Comparison of ENCODE assay signal across 1 cellular context in genomic region chr5:150544606-150545219, GRCh38.
TF ChIP-seq lines count a peak whose summit lies in the region.

No MANE protein-coding gene starts in this region.

TF ChIP-seq in H1, 55 proteins besides CTCF, POLR2A, EP300 and RAD21 (continued from another document):
- TF ChIP-seq, protein P1, sequence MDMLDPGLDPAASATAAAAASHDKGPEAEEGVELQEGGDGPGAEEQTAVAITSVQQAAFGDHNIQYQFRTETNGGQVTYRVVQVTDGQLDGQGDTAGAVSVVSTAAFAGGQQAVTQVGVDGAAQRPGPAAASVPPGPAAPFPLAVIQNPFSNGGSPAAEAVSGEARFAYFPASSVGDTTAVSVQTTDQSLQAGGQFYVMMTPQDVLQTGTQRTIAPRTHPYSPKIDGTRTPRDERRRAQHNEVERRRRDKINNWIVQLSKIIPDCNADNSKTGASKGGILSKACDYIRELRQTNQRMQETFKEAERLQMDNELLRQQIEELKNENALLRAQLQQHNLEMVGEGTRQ (IDR thresholded peaks at IDR 0.05; ENCODE audit: low read length) = no peak
- peak; percentile 91 to 94 for TF ChIP-seq SIN3A (conservative IDR thresholded peaks at IDR 0.05 in 1 of 2, IDR thresholded peaks at IDR 0.05 in 1 of 2; ENCODE audit: low read depth in 1 of 2, low read length in 2 of 2)
- TF ChIP-seq KDM4A (IDR thresholded peaks at IDR 0.05; ENCODE audit: low read depth, low read length, severe bottlenecking) = no peak
- no peak for TF ChIP-seq E2F6 (IDR thresholded peaks at IDR 0.05)
- no peak for TF ChIP-seq EZH2 (IDR thresholded peaks at IDR 0.05; ENCODE audit: low read depth, low read length, severe bottlenecking)
- TF ChIP-seq GTF2F1 (IDR thresholded peaks at IDR 0.05; ENCODE audit: borderline replicate concordance, low read depth, low read length) = no peak
- TF ChIP-seq KDM1A (IDR thresholded peaks at IDR 0.05; ENCODE audit: borderline replicate concordance, low read length) = no peak
- TF ChIP-seq, protein P2, sequence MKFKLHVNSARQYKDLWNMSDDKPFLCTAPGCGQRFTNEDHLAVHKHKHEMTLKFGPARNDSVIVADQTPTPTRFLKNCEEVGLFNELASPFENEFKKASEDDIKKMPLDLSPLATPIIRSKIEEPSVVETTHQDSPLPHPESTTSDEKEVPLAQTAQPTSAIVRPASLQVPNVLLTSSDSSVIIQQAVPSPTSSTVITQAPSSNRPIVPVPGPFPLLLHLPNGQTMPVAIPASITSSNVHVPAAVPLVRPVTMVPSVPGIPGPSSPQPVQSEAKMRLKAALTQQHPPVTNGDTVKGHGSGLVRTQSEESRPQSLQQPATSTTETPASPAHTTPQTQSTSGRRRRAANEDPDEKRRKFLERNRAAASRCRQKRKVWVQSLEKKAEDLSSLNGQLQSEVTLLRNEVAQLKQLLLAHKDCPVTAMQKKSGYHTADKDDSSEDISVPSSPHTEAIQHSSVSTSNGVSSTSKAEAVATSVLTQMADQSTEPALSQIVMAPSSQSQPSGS (IDR thresholded peaks at IDR 0.05; ENCODE audit: low read length) = no peak
- TF ChIP-seq ASH2L (IDR thresholded peaks at IDR 0.05; ENCODE audit: low read length) = no peak
- TF ChIP-seq TEAD4 (IDR thresholded peaks at IDR 0.05; ENCODE audit: low read depth, low read length) = no peak
- TF ChIP-seq TAF1 (IDR thresholded peaks at IDR 0.05; ENCODE audit: low read depth, low read length) = no peak
- peak; percentile 70 for TF ChIP-seq EGR1 (IDR thresholded peaks at IDR 0.05; ENCODE audit: borderline replicate concordance, low read depth, low read length)
- no peak for TF ChIP-seq CHD1 (IDR thresholded peaks at IDR 0.05; ENCODE audit: low read depth, low read length)
- TF ChIP-seq, protein P3, sequence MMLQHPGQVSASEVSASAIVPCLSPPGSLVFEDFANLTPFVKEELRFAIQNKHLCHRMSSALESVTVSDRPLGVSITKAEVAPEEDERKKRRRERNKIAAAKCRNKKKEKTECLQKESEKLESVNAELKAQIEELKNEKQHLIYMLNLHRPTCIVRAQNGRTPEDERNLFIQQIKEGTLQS (IDR thresholded peaks at IDR 0.05; ENCODE audit: insufficient read depth, low read depth, low read length) = no peak
- TF ChIP-seq SP1 (IDR thresholded peaks at IDR 0.05; ENCODE audit: low read depth, low read length) = no peak
- no peak for TF ChIP-seq CTBP2 (IDR thresholded peaks at IDR 0.05; ENCODE audit: borderline replicate concordance, insufficient read depth, insufficient read length, low read length)
- TF ChIP-seq SRF (IDR thresholded peaks at IDR 0.05; ENCODE audit: low read depth, low read length) = no peak
- TF ChIP-seq CBX5 (IDR thresholded peaks at IDR 0.05; ENCODE audit: low read depth, low read length) = no peak
- TF ChIP-seq SUZ12 (IDR thresholded peaks at IDR 0.05; ENCODE audit: low read length) = no peak
- TF ChIP-seq RNF2 (IDR thresholded peaks at IDR 0.05; ENCODE audit: borderline replicate concordance, low read depth, low read length, missing control alignments, poor library complexity, severe bottlenecking) = no peak
- TF ChIP-seq YY1 (IDR thresholded peaks at IDR 0.05; ENCODE audit: low read depth, low read length) = peak; percentile 47; the same call in 1 of the 2 replicates
- TF ChIP-seq SIRT6 (IDR thresholded peaks at IDR 0.05; ENCODE audit: low read length) = no peak
- no peak for TF ChIP-seq CBX8 (IDR thresholded peaks at IDR 0.05; ENCODE audit: borderline replicate concordance, low read depth, low read length)
- TF ChIP-seq, protein P4, sequence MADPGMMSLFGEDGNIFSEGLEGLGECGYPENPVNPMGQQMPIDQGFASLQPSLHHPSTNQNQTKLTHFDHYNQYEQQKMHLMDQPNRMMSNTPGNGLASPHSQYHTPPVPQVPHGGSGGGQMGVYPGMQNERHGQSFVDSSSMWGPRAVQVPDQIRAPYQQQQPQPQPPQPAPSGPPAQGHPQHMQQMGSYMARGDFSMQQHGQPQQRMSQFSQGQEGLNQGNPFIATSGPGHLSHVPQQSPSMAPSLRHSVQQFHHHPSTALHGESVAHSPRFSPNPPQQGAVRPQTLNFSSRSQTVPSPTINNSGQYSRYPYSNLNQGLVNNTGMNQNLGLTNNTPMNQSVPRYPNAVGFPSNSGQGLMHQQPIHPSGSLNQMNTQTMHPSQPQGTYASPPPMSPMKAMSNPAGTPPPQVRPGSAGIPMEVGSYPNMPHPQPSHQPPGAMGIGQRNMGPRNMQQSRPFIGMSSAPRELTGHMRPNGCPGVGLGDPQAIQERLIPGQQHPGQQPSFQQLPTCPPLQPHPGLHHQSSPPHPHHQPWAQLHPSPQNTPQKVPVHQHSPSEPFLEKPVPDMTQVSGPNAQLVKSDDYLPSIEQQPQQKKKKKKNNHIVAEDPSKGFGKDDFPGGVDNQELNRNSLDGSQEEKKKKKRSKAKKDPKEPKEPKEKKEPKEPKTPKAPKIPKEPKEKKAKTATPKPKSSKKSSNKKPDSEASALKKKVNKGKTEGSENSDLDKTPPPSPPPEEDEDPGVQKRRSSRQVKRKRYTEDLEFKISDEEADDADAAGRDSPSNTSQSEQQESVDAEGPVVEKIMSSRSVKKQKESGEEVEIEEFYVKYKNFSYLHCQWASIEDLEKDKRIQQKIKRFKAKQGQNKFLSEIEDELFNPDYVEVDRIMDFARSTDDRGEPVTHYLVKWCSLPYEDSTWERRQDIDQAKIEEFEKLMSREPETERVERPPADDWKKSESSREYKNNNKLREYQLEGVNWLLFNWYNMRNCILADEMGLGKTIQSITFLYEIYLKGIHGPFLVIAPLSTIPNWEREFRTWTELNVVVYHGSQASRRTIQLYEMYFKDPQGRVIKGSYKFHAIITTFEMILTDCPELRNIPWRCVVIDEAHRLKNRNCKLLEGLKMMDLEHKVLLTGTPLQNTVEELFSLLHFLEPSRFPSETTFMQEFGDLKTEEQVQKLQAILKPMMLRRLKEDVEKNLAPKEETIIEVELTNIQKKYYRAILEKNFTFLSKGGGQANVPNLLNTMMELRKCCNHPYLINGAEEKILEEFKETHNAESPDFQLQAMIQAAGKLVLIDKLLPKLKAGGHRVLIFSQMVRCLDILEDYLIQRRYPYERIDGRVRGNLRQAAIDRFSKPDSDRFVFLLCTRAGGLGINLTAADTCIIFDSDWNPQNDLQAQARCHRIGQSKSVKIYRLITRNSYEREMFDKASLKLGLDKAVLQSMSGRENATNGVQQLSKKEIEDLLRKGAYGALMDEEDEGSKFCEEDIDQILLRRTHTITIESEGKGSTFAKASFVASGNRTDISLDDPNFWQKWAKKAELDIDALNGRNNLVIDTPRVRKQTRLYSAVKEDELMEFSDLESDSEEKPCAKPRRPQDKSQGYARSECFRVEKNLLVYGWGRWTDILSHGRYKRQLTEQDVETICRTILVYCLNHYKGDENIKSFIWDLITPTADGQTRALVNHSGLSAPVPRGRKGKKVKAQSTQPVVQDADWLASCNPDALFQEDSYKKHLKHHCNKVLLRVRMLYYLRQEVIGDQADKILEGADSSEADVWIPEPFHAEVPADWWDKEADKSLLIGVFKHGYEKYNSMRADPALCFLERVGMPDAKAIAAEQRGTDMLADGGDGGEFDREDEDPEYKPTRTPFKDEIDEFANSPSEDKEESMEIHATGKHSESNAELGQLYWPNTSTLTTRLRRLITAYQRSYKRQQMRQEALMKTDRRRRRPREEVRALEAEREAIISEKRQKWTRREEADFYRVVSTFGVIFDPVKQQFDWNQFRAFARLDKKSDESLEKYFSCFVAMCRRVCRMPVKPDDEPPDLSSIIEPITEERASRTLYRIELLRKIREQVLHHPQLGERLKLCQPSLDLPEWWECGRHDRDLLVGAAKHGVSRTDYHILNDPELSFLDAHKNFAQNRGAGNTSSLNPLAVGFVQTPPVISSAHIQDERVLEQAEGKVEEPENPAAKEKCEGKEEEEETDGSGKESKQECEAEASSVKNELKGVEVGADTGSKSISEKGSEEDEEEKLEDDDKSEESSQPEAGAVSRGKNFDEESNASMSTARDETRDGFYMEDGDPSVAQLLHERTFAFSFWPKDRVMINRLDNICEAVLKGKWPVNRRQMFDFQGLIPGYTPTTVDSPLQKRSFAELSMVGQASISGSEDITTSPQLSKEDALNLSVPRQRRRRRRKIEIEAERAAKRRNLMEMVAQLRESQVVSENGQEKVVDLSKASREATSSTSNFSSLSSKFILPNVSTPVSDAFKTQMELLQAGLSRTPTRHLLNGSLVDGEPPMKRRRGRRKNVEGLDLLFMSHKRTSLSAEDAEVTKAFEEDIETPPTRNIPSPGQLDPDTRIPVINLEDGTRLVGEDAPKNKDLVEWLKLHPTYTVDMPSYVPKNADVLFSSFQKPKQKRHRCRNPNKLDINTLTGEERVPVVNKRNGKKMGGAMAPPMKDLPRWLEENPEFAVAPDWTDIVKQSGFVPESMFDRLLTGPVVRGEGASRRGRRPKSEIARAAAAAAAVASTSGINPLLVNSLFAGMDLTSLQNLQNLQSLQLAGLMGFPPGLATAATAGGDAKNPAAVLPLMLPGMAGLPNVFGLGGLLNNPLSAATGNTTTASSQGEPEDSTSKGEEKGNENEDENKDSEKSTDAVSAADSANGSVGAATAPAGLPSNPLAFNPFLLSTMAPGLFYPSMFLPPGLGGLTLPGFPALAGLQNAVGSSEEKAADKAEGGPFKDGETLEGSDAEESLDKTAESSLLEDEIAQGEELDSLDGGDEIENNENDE (IDR thresholded peaks at IDR 0.05; ENCODE audit: insufficient replicate concordance, low read length) = no peak
- no peak for TF ChIP-seq MAFK (IDR thresholded peaks at IDR 0.05; ENCODE audit: low read depth, low read length)
- TF ChIP-seq GABPA (IDR thresholded peaks at IDR 0.05; ENCODE audit: borderline replicate concordance, insufficient read depth, low read length) = no peak; the same call in 1 of the 2 replicates
- no peak for TF ChIP-seq BCL11A (IDR thresholded peaks at IDR 0.05; ENCODE audit: low read depth in 2 of 2, low read length in 2 of 2)
- peak; percentile 46 for TF ChIP-seq SAP30 (IDR thresholded peaks at IDR 0.05; ENCODE audit: insufficient read depth, insufficient replicate concordance, low read length)
- no peak for TF ChIP-seq TCF12 (IDR thresholded peaks at IDR 0.05; ENCODE audit: low read depth, low read length)
- TF ChIP-seq RBBP5 (IDR thresholded peaks at IDR 0.05; ENCODE audit: borderline replicate concordance, low read depth, low read length) = no peak
- TF ChIP-seq, protein P5, sequence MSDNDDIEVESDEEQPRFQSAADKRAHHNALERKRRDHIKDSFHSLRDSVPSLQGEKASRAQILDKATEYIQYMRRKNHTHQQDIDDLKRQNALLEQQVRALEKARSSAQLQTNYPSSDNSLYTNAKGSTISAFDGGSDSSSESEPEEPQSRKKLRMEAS (IDR thresholded peaks at IDR 0.05) = no peak
- no peak for TF ChIP-seq BRCA1 (IDR thresholded peaks at IDR 0.05; ENCODE audit: low read depth, low read length)
- TF ChIP-seq POU5F1 (IDR thresholded peaks at IDR 0.05; ENCODE audit: low read depth, low read length) = no peak
- no peak for TF ChIP-seq ZNF274 (IDR thresholded peaks at IDR 0.05; ENCODE audit: borderline replicate concordance, extremely low read depth, low read length)
- TF ChIP-seq SIX5 (IDR thresholded peaks at IDR 0.05; ENCODE audit: low read depth, low read length) = no peak
- TF ChIP-seq BACH1 (IDR thresholded peaks at IDR 0.05; ENCODE audit: low read length) = no peak
- no peak for TF ChIP-seq RFX5 (IDR thresholded peaks at IDR 0.05; ENCODE audit: borderline replicate concordance, low read depth, low read length)
- TF ChIP-seq KDM5A (IDR thresholded peaks at IDR 0.05; ENCODE audit: low read length) = no peak
- TF ChIP-seq CREB1 (IDR thresholded peaks at IDR 0.05) = peak; percentile 29; the same call in 1 of the 2 replicates
- no peak for TF ChIP-seq HDAC6 (IDR thresholded peaks at IDR 0.05; ENCODE audit: low read depth, low read length)
- TF ChIP-seq SP2 (IDR thresholded peaks at IDR 0.05; ENCODE audit: low read length) = no peak
- no peak for TF ChIP-seq CEBPB (IDR thresholded peaks at IDR 0.05; ENCODE audit: low read depth, low read length)
- TF ChIP-seq FOSL1 (IDR thresholded peaks at IDR 0.05; ENCODE audit: insufficient read depth, low read depth, low read length) = no peak
- no peak for TF ChIP-seq HDAC2 (IDR thresholded peaks at IDR 0.05; ENCODE audit: borderline replicate concordance in 1 of 2, low read depth in 2 of 2, low read length in 2 of 2)
- TF ChIP-seq TBP (IDR thresholded peaks at IDR 0.05; ENCODE audit: low read depth, low read length) = no peak
- no peak for TF ChIP-seq NANOG (IDR thresholded peaks at IDR 0.05; ENCODE audit: insufficient read depth, low read depth, low read length, poor library complexity, severe bottlenecking)
- 0 out of 2 replicates have a peak, but pooled peaks have one; percentile 7 for TF ChIP-seq JUND (IDR thresholded peaks at IDR 0.05; ENCODE audit: low read length)
- TF ChIP-seq NRF1 (IDR thresholded peaks at IDR 0.05; ENCODE audit: low read depth, low read length) = no peak
- 0 out of 2 replicates have a peak, but pooled peaks have one; percentile 71 for TF ChIP-seq SP4 (IDR thresholded peaks at IDR 0.05; ENCODE audit: low read length)
- TF ChIP-seq RXRA (IDR thresholded peaks at IDR 0.05; ENCODE audit: insufficient read depth, low read depth, low read length) = no peak
- no peak for TF ChIP-seq POLR2AphosphoS5 (IDR thresholded peaks at IDR 0.05; ENCODE audit: low read depth, low read length)
